In genomic region chr18:23384778-23385736, GRCh38 we compare ENCODE assay signal across 10 cellular contexts.
DNase-seq lines count a peak whose midpoint lies in the region; ATAC-seq and TF ChIP-seq lines count a peak whose summit lies in the region.
"Had no signal": no experiment of that assay in that cellular context is flagged by ENCODE, and none has a peak within 500 bp of the region (broad histone marks: within the 10 kb centered on the region; RNA-seq: fewer than 3 reads in every experiment).

No MANE protein-coding gene starts in this region.

- H3K27me3 Mint-ChIP-seq in CD4-positive, CD25-positive, alpha-beta regulatory T cell = no peaks in the 10 kb centered on the region
- H3K27me3 Mint-ChIP-seq in central memory CD8-positive, alpha-beta T cell = no peaks in the 10 kb centered on the region

- H4K20me1 ChIP-seq in MM.1S (ENCODE audit: insufficient read depth, low read length) = no peaks in the 10 kb centered on the region

- H3F3A ChIP-seq in MM.1S (ENCODE audit: insufficient read depth, low read length) = no peaks in the 10 kb centered on the region

- no peak overlapping the region for H3K4me2 ChIP-seq in MM.1S (ENCODE audit: low read depth, low read length)

- H3K9me3 ChIP-seq in CD4-positive, CD25-positive, alpha-beta regulatory T cell (ENCODE audit: control insufficient read depth in 2 of 2, low read length in 2 of 2) = no peaks in the 10 kb centered on the region
- H3K9me3 ChIP-seq in MM.1S (replicated peaks; ENCODE audit: insufficient read depth, low read length) = no peaks in the 10 kb centered on the region
- H3K9me3 ChIP-seq: tibial nerve had no signal

- peak in 1 of 3 donors; percentile 61 for DNase-seq in CD4-positive, CD25-positive, alpha-beta regulatory T cell
- no peak for DNase-seq in central memory CD8-positive, alpha-beta T cell (ENCODE audit: low spot score in 2 of 2)
- DNase-seq in DMS114 treated with DMSO at 0.1 percent for 48 hours (lab: John Stamatoyannopoulos, UW; ENCODE audit: unreplicated experiment) = no peak
- no peak for DNase-seq in MM.1S
- DNase-seq in dedifferentiated amniotic fluid mesenchymal stem cell (ENCODE audit: extremely low spot score) = no peak
- no peak for DNase-seq in mesenteric fat pad (ENCODE audit: low spot score)
- DNase-seq: right cardiac atrium had no signal

- no peaks in the 10 kb centered on the region for H3K9me3 Mint-ChIP-seq in CD4-positive, CD25-positive, alpha-beta regulatory T cell
- no peaks in the 10 kb centered on the region for H3K9me3 Mint-ChIP-seq in central memory CD8-positive, alpha-beta T cell

- peak overlapping the region in 1 of 4 donors; percentile 60 for H3K4me3 Mint-ChIP-seq in CD4-positive, CD25-positive, alpha-beta regulatory T cell
- peak overlapping the region; percentile 31 for H3K4me3 Mint-ChIP-seq in central memory CD8-positive, alpha-beta T cell

- H3K79me2 ChIP-seq in MM.1S (ENCODE audit: low read length) = no peaks in the 10 kb centered on the region

- H3K9ac ChIP-seq in MM.1S (ENCODE audit: low read length) = no peak overlapping the region

- H2AFZ ChIP-seq in MM.1S (ENCODE audit: low read length) = no peak overlapping the region

- peak overlapping the region in 2 of 3 donors; percentile 78 to 94 for H3K27ac Mint-ChIP-seq in CD4-positive, CD25-positive, alpha-beta regulatory T cell
- H3K27ac Mint-ChIP-seq in central memory CD8-positive, alpha-beta T cell (ENCODE audit: low read depth) = peak overlapping the region; percentile 58

- no peaks in the 10 kb centered on the region for H3K27me3 ChIP-seq in CD4-positive, CD25-positive, alpha-beta regulatory T cell (ENCODE audit: control insufficient read depth, insufficient read depth, low read length)
- H3K27me3 ChIP-seq in MM.1S (replicated peaks; ENCODE audit: insufficient read depth, low read length) = no peaks in the 10 kb centered on the region
- H3K27me3 ChIP-seq: tibial nerve had no signal

- ATAC-seq in CD4-positive, CD25-positive, alpha-beta regulatory T cell (ENCODE audit: low read depth in 2 of 2) = peak in 1 of 2 donors; percentile 28
- ATAC-seq in GM18520 (IDR thresholded peaks at IDR 0.05; ENCODE audit: unreplicated experiment) (peak; percentile 70), HG03432 (IDR thresholded peaks at IDR 0.05; ENCODE audit: unreplicated experiment) (peak; percentile 53)
- ATAC-seq in central memory CD8-positive, alpha-beta T cell (replicated peaks; ENCODE audit: extremely low read depth, poor library complexity, severe bottlenecking) = no peak
- ATAC-seq: right cardiac atrium had no signal

- H3K36me3 ChIP-seq in CD4-positive, CD25-positive, alpha-beta regulatory T cell (ENCODE audit: control insufficient read depth, insufficient read depth, low read length) = no peaks in the 10 kb centered on the region
- H3K36me3 ChIP-seq in MM.1S (replicated peaks; ENCODE audit: insufficient read depth, low read length) = no peaks in the 10 kb centered on the region

- peaks cover 6 to 25% (median 10%) of the 10 kb centered on the region in 4 donors for H3K4me1 Mint-ChIP-seq in CD4-positive, CD25-positive, alpha-beta regulatory T cell
- peaks cover 13% of the 10 kb centered on the region for H3K4me1 Mint-ChIP-seq in central memory CD8-positive, alpha-beta T cell

- H3K36me3 Mint-ChIP-seq in CD4-positive, CD25-positive, alpha-beta regulatory T cell = peaks cover 13% of the 10 kb centered on the region
- H3K36me3 Mint-ChIP-seq in central memory CD8-positive, alpha-beta T cell (ENCODE audit: insufficient read depth) = no peaks in the 10 kb centered on the region

- no peak overlapping the region for H3K4me3 ChIP-seq in CD4-positive, CD25-positive, alpha-beta regulatory T cell (ENCODE audit: low read depth, low read length)
- no peak overlapping the region for H3K4me3 ChIP-seq in MM.1S (ENCODE audit: low read length)
- H3K4me3 ChIP-seq: tibial nerve had no signal

- no peak overlapping the region for H3K27ac ChIP-seq in CD4-positive, CD25-positive, alpha-beta regulatory T cell (ENCODE audit: insufficient read depth, low read length, poor library complexity, severe bottlenecking)
- no peak overlapping the region for H3K27ac ChIP-seq in MM.1S (ENCODE audit: low read length)
- H3K27ac ChIP-seq: tibial nerve had no signal

- no peak for TF ChIP-seq CTCF in MM.1S (IDR thresholded peaks at IDR 0.05; ENCODE audit: low read length)

- H3K4me1 ChIP-seq in CD4-positive, CD25-positive, alpha-beta regulatory T cell (ENCODE audit: control insufficient read depth, insufficient read depth, low read length, poor library complexity, severe bottlenecking) = no peaks in the 10 kb centered on the region
- no peaks in the 10 kb centered on the region for H3K4me1 ChIP-seq in MM.1S (ENCODE audit: low read length)

- H3K9me2 ChIP-seq in MM.1S (replicated peaks; ENCODE audit: insufficient read depth, low read length) = no peaks in the 10 kb centered on the region
